8 cellular contexts compared by ENCODE assay signal in genomic region chr2:120669121-120669952, GRCh38.
DNase-seq lines count a peak whose midpoint lies in the region; ATAC-seq, FAIRE-seq and TF ChIP-seq lines count a peak whose summit lies in the region.

No MANE protein-coding gene starts in this region.

- ATAC-seq in GM21576 (IDR thresholded peaks at IDR 0.05; ENCODE audit: unreplicated experiment), result no peak

- H3K4me3 ChIP-seq in bronchial epithelial cell (ENCODE audit: low read depth, low read length) (no peak overlapping the region), mucosa of stomach (ENCODE audit: low read length) (peak overlapping the region; percentile 14)

- H3K9ac ChIP-seq in mucosa of stomach (ENCODE audit: low read length), result no peak overlapping the region

- H3K9me3 ChIP-seq in mucosa of stomach (ENCODE audit: control insufficient read depth, low read length), result no peaks in the 10 kb centered on the region

- no peaks in the 10 kb centered on the region for H3K36me3 ChIP-seq in bronchial epithelial cell (ENCODE audit: control insufficient read depth, insufficient read depth, low read length)
- H3K36me3 ChIP-seq in mucosa of stomach (ENCODE audit: control insufficient read depth, insufficient read depth, low read length), result no peaks in the 10 kb centered on the region

- H3K27me3 ChIP-seq in bronchial epithelial cell (ENCODE audit: control insufficient read depth, insufficient read depth, low read length), result no peaks in the 10 kb centered on the region
- peaks cover 39% of the 10 kb centered on the region for H3K27me3 ChIP-seq in mucosa of stomach (ENCODE audit: control insufficient read depth, insufficient read depth, low read length)

- H3K4me1 ChIP-seq in mucosa of stomach (ENCODE audit: control insufficient read depth, insufficient read depth, low read length), result peaks cover 13% of the 10 kb centered on the region

- peak; percentile 43 for TF ChIP-seq CTCF in bronchial epithelial cell (IDR thresholded peaks at IDR 0.05; ENCODE audit: insufficient read depth, low read length, severe bottlenecking)

- no peak for FAIRE-seq in bronchial epithelial cell (lab: Jason Lieb, UNC)

- DNase-seq in EL, result peak; percentile 33
- DNase-seq in NCI-H2029 (lab: John Stamatoyannopoulos, UW), result peak; percentile 69
- peak; percentile 34 for DNase-seq in bronchial epithelial cell (ENCODE audit: low read depth)
- DNase-seq in NOMO-1 (lab: John Stamatoyannopoulos, UW; ENCODE audit: unreplicated experiment in 2 of 2), result no peak
- no peak for DNase-seq in NCI-H2227 treated with DMSO at 0.1 percent for 48 hours (lab: John Stamatoyannopoulos, UW)
- DNase-seq in NCI-H226, result no peak

Comparison
In these comparisons a context has a peak if more than half of its experiments do, and no peak if none do; other contexts are left out.
1. DNase-seq: peak in EL (single experiment), NCI-H2029 (single experiment) and bronchial epithelial cell (single experiment); none in NOMO-1 (0 of 2), NCI-H2227 treated with DMSO at 0.1 percent for 48 hours (single experiment) and NCI-H226 (single experiment).